ENCODE assay signal across 16 cellular contexts in genomic region chr3:47004369-47005211, GRCh38.
"Had no signal": no experiment of that assay in that cellular context is flagged by ENCODE, and none has a peak within 500 bp of the region (broad histone marks: within the 10 kb centered on the region; RNA-seq: fewer than 3 reads in every experiment).

No MANE protein-coding gene starts in this region.

- H3K27me3 Mint-ChIP-seq: activated naive CD8-positive, alpha-beta T cell treated with anti-CD3 and anti-CD28 coated beads for 36 hours; naive thymus-derived CD4-positive, alpha-beta T cell; stimulated activated naive CD8-positive, alpha-beta T cell treated with anti-CD3 and anti-CD28 coated beads, Interleukin-15, amount 100 ng/mL, for 72 hours; T-helper 17 cell had no signal

- H3K4me3 Mint-ChIP-seq: activated naive CD8-positive, alpha-beta T cell treated with anti-CD3 and anti-CD28 coated beads for 36 hours; activated T-cell treated with anti-CD3 and anti-CD28 coated beads, Interleukin-2, amount 50 U/mL, for 72 hours; naive thymus-derived CD4-positive, alpha-beta T cell; stimulated activated naive CD8-positive, alpha-beta T cell treated with anti-CD3 and anti-CD28 coated beads, Interleukin-15, amount 100 ng/mL, for 72 hours; T-helper 17 cell had no signal

- H3K27ac ChIP-seq: breast epithelium, esophagus squamous epithelium, prostate gland, thoracic aorta had no signal

- H3K27ac Mint-ChIP-seq: activated naive CD8-positive, alpha-beta T cell treated with anti-CD3 and anti-CD28 coated beads for 36 hours; activated T-cell treated with anti-CD3 and anti-CD28 coated beads, Interleukin-2, amount 50 U/mL, for 72 hours; stimulated activated naive CD8-positive, alpha-beta T cell treated with anti-CD3 and anti-CD28 coated beads, Interleukin-15, amount 100 ng/mL, for 72 hours had no signal

- DNase-seq: activated CD8-positive, alpha-beta memory T cell treated with anti-CD3 and anti-CD28 coated beads, Interleukin-2, amount 50 U/mL, for 4 hours; activated naive CD8-positive, alpha-beta T cell treated with anti-CD3 and anti-CD28 coated beads for 36 hours; activated T-cell treated with anti-CD3 and anti-CD28 coated beads, Interleukin-2, amount 50 U/mL, for 72 hours; esophagus squamous epithelium; foreskin fibroblast; glutamatergic neuron; nucleus accumbens; SHP77; stimulated activated CD4-positive, alpha-beta T cell treated with anti-CD3 and anti-CD28 coated beads, Interleukin-4, amount 100 ng/mL, for 24 hours; stimulated activated naive CD8-positive, alpha-beta T cell treated with anti-CD3 and anti-CD28 coated beads, Interleukin-15, amount 100 ng/mL, for 72 hours; T-helper 17 cell had no signal

- H3K4me1 ChIP-seq: breast epithelium, prostate gland had no signal

- H3K27me3 ChIP-seq: breast epithelium, esophagus squamous epithelium had no signal

- H3K4me3 ChIP-seq: breast epithelium, esophagus squamous epithelium, prostate gland, thoracic aorta had no signal

- H3K9me3 Mint-ChIP-seq: activated naive CD8-positive, alpha-beta T cell treated with anti-CD3 and anti-CD28 coated beads for 36 hours; activated T-cell treated with anti-CD3 and anti-CD28 coated beads, Interleukin-2, amount 50 U/mL, for 72 hours; naive thymus-derived CD4-positive, alpha-beta T cell; stimulated activated naive CD8-positive, alpha-beta T cell treated with anti-CD3 and anti-CD28 coated beads, Interleukin-15, amount 100 ng/mL, for 72 hours had no signal

- ATAC-seq: activated CD4-positive, CD25-positive, alpha-beta regulatory T cell treated with anti-CD3 and anti-CD28 coated beads, Interleukin-2, amount 50 U/mL, for 24 hours; activated T-cell treated with anti-CD3 and anti-CD28 coated beads, Interleukin-2, amount 50 U/mL, for 72 hours; naive thymus-derived CD4-positive, alpha-beta T cell; stimulated activated naive CD8-positive, alpha-beta T cell treated with anti-CD3 and anti-CD28 coated beads, Interleukin-15, amount 100 ng/mL, for 72 hours; T-helper 17 cell had no signal

- H3K9me3 ChIP-seq: breast epithelium, esophagus squamous epithelium, prostate gland, thoracic aorta had no signal
